ENCODE assay signal across 7 cellular contexts in genomic region chr6:157622427-157622826, GRCh38.
"Had no signal": no experiment of that assay in that cellular context is flagged by ENCODE, and none has a peak within 500 bp of the region (broad histone marks: within the 10 kb centered on the region; RNA-seq: fewer than 3 reads in every experiment).

No MANE protein-coding gene starts in this region.

- H3K4me3 ChIP-seq: GM23248, HAP-1 had no signal

- FAIRE-seq: HTR-8/SVneo had no signal

- H3K9ac ChIP-seq: GM23248 had no signal

- H3K4me1 ChIP-seq: HAP-1 had no signal

- H3K27ac ChIP-seq: GM23248 had no signal

- H3K36me3 ChIP-seq: HAP-1 had no signal

- DNase-seq: GM23248, GOT3, H7, IMR-90, KBM-7 had no signal

- H3K9me3 ChIP-seq: HAP-1 had no signal
